Comparison of ENCODE assay signal across 8 cellular contexts in genomic region chr17:40443988-40444899, GRCh38. TPM values are rescaled to one million over a fixed set of nuclear protein-coding genes. Genes with fewer than 3 reads are reported as not detected.
DNase-seq lines count a peak whose midpoint lies in the region; ATAC-seq, FAIRE-seq and TF ChIP-seq lines count a peak whose summit lies in the region.

No MANE protein-coding gene starts in this region.

- TF ChIP-seq POLR2A in GM12891 (IDR thresholded peaks at IDR 0.05; ENCODE audit: low read depth, low read length): no peak

- peaks cover 28% of the 10 kb centered on the region for H3K36me3 ChIP-seq in skeletal muscle satellite cell (ENCODE audit: insufficient read depth, low read length)

- peak overlapping the region; percentile 83 for H3K27ac Mint-ChIP-seq in activated CD8-positive, alpha-beta T cell treated with anti-CD3 and anti-CD28 coated beads for 36 hours
- H3K27ac Mint-ChIP-seq in glutamatergic neuron (ENCODE audit: unreplicated experiment): no peak overlapping the region

- no peaks in the 10 kb centered on the region for H3K9me3 ChIP-seq in skeletal muscle satellite cell (replicated peaks; ENCODE audit: low read length)

- peaks cover 45% of the 10 kb centered on the region for H3K4me1 ChIP-seq in skeletal muscle satellite cell (ENCODE audit: control insufficient read depth, insufficient read depth, low read length)

- H3K4me2 ChIP-seq in skeletal muscle satellite cell (ENCODE audit: low read length): peak overlapping the region; percentile 76

- POLR2A ChIA-PET in activated CD8-positive, alpha-beta T cell treated with anti-CD3 and anti-CD28 coated beads for 36 hours (lab: Charles Lee): interaction anchor here (0.7 to 1.4 kb wide), 12 partner anchors 12 to 144 kb away, joined by 3 to 9 read pairs (median 4); partner anchors contain the start of gene TOP2A

- no peaks in the 10 kb centered on the region for H3K27me3 ChIP-seq in skeletal muscle satellite cell (ENCODE audit: control insufficient read depth, insufficient read depth, low read length)

- ATAC-seq in HG02642 (IDR thresholded peaks at IDR 0.05; ENCODE audit: poor library complexity, unreplicated experiment) (peak; percentile 1), GM21717 (IDR thresholded peaks at IDR 0.05; ENCODE audit: unreplicated experiment) (no peak), HG03159 (IDR thresholded peaks at IDR 0.05; ENCODE audit: unreplicated experiment) (no peak)
- peak; percentile 9 for ATAC-seq in activated CD8-positive, alpha-beta T cell treated with anti-CD3 and anti-CD28 coated beads for 36 hours

- peak overlapping the region; percentile 81 for H3K4me3 ChIP-seq in skeletal muscle satellite cell (ENCODE audit: low read length)

- H3K9me3 Mint-ChIP-seq in activated CD8-positive, alpha-beta T cell treated with anti-CD3 and anti-CD28 coated beads for 36 hours: no peaks in the 10 kb centered on the region
- H3K9me3 Mint-ChIP-seq in glutamatergic neuron (ENCODE audit: unreplicated experiment): peaks cover 2% of the 10 kb centered on the region

- peak; percentile 18 for TF ChIP-seq CTCF in activated CD8-positive, alpha-beta T cell treated with anti-CD3 and anti-CD28 coated beads for 36 hours (IDR thresholded peaks at IDR 0.05)
- no peak for TF ChIP-seq CTCF in glutamatergic neuron (IDR thresholded peaks at IDR 0.05; ENCODE audit: partially characterized antibody, unreplicated experiment)

- peak overlapping the region; percentile 93 for H3K9ac ChIP-seq in skeletal muscle satellite cell (ENCODE audit: low read depth, low read length)

- peaks cover 28% of the 10 kb centered on the region for H3K4me1 Mint-ChIP-seq in activated CD8-positive, alpha-beta T cell treated with anti-CD3 and anti-CD28 coated beads for 36 hours (ENCODE audit: low read depth)
- H3K4me1 Mint-ChIP-seq in glutamatergic neuron (ENCODE audit: low read depth, unreplicated experiment): peaks cover 3% of the 10 kb centered on the region

- no peaks in the 10 kb centered on the region for H3K36me3 Mint-ChIP-seq in activated CD8-positive, alpha-beta T cell treated with anti-CD3 and anti-CD28 coated beads for 36 hours (ENCODE audit: low read depth)
- no peaks in the 10 kb centered on the region for H3K36me3 Mint-ChIP-seq in glutamatergic neuron (ENCODE audit: unreplicated experiment)

- no peak for DNase-seq in activated CD8-positive, alpha-beta T cell treated with anti-CD3 and anti-CD28 coated beads for 36 hours
- DNase-seq in glutamatergic neuron: no peak
- DNase-seq in GM12891 (ENCODE audit: insufficient read length, low spot score): no peak
- DNase-seq in NK-92 (lab: John Stamatoyannopoulos, UW; ENCODE audit: unreplicated experiment): no peak

- H3K27me3 Mint-ChIP-seq in activated CD8-positive, alpha-beta T cell treated with anti-CD3 and anti-CD28 coated beads for 36 hours: peaks cover 5% of the 10 kb centered on the region
- H3K27me3 Mint-ChIP-seq in glutamatergic neuron (ENCODE audit: unreplicated experiment): peaks cover 12% of the 10 kb centered on the region

- intact Hi-C loops in activated CD8-positive, alpha-beta T cell treated with anti-CD3 and anti-CD28 coated beads for 36 hours (cut with micrococcal nuclease): loop anchor here (5.0 kb wide), 1 partner anchor 88 kb away; no protein-coding TSS in a partner anchor

- FAIRE-seq in GM12891 (lab: Jason Lieb, UNC): no peak

- CTCF ChIA-PET in activated CD8-positive, alpha-beta T cell treated with anti-CD3 and anti-CD28 coated beads for 36 hours (lab: Charles Lee): interaction anchor here (0.8 to 8.6 kb wide), 13 partner anchors 10 to 118 kb away, joined by 3 to 97 read pairs (median 7); partner anchors contain the start of gene TOP2A

- peak overlapping the region; percentile 62 for H3K4me3 Mint-ChIP-seq in activated CD8-positive, alpha-beta T cell treated with anti-CD3 and anti-CD28 coated beads for 36 hours
- H3K4me3 Mint-ChIP-seq in glutamatergic neuron (ENCODE audit: unreplicated experiment): peak overlapping the region; percentile 59

TF ChIP-seq in GM12891, 5 proteins besides CTCF, POLR2A, EP300 and RAD21:
- TF ChIP-seq SPI1 (IDR thresholded peaks at IDR 0.05; ENCODE audit: low read depth, low read length) (no peak), POLR2AphosphoS5 (IDR thresholded peaks at IDR 0.05; ENCODE audit: low read depth, low read length) (no peak), POU2F2 (IDR thresholded peaks at IDR 0.05; ENCODE audit: low read depth, low read length) (no peak), PAX5 (IDR thresholded peaks at IDR 0.05; ENCODE audit: insufficient read depth, low read length, severe bottlenecking) (no peak), TAF1 (IDR thresholded peaks at IDR 0.05; ENCODE audit: low read depth, low read length) (no peak)

RNA-seq across cellular contexts. Expression of gene IGFBP4, which starts 1.0 kb away (rescaled TPM):
- total RNA-seq in activated CD8-positive, alpha-beta T cell treated with anti-CD3 and anti-CD28 coated beads for 36 hours: 10 to 100 TPM; 10.7 to 11.6 TPM
- total RNA-seq in glutamatergic neuron (ENCODE audit: unreplicated experiment): 1.9 TPM
- 193 and 259 TPM in 2 replicates for total RNA-seq in skeletal muscle satellite cell (2012; rRNA removed)
- polyA plus RNA-seq in GM12891 (2012; ENCODE audit: low read depth, missing spikeins): 5.1 TPM

RNA-seq across cellular contexts. Expression of gene TOP2A, which starts 26.5 kb away (rescaled TPM):
- 100 to 1,000 TPM; 273 to 280 TPM for total RNA-seq in activated CD8-positive, alpha-beta T cell treated with anti-CD3 and anti-CD28 coated beads for 36 hours
- 32.4 TPM for total RNA-seq in glutamatergic neuron (ENCODE audit: unreplicated experiment)
- 67.4 and 72.3 TPM in 2 replicates for total RNA-seq in skeletal muscle satellite cell (2012; rRNA removed)
- polyA plus RNA-seq in GM12891 (2012; ENCODE audit: low read depth, missing spikeins): 65.4 TPM

RNA-seq across cellular contexts. Expression of gene TNS4, which starts 57.2 kb away (rescaled TPM):
- total RNA-seq in activated CD8-positive, alpha-beta T cell treated with anti-CD3 and anti-CD28 coated beads for 36 hours: 1 to 10 TPM; 5.8 to 6.3 TPM
- total RNA-seq in glutamatergic neuron (ENCODE audit: unreplicated experiment): not detected
- total RNA-seq in skeletal muscle satellite cell (2012; rRNA removed): under 0.01 and 0.22 TPM in 2 replicates
- 0.22 TPM for polyA plus RNA-seq in GM12891 (2012; ENCODE audit: low read depth, missing spikeins)

Comparison
In these comparisons a context has a peak if more than half of its experiments do, and no peak if none do; other contexts are left out.
1. ATAC-seq: peak in HG02642 (single experiment) and activated CD8-positive, alpha-beta T cell treated with anti-CD3 and anti-CD28 coated beads for 36 hours (single experiment); none in GM21717 (single experiment) and HG03159 (single experiment).